8 cellular contexts compared by ENCODE assay signal in the genomic region with DNA sequence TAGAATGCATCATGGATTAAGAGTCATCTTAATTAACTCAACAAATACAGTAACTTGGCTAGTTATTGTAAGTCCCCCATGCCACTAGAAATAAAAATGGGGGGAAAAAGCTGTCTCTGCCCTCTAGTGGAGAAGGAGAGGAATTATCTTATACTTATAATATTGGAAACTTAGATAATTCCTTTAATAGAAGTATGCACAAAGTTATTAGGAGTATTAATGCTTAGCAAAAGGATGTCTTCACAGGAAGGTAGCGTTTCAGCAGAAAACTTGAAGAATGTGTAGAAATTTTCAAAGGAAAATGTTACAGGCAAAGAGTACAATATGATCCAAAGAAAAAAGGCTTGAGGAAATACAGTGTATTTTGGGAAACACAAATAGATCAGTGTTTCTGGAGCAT. TPM values are rescaled to one million over a fixed set of nuclear protein-coding genes. Genes with fewer than 3 reads are reported as not detected.
A peak's percentile ranks its signal among the peaks of the same experiment; 100 is the strongest.
DNase-seq lines count a peak whose midpoint lies in the region; ATAC-seq, FAIRE-seq and TF ChIP-seq lines count a peak whose summit lies in the region.

No MANE protein-coding gene starts in this region.

- no peak overlapping the region for H2BK5ac ChIP-seq in IMR-90 (ENCODE audit: low read depth, low read length, poor library complexity, severe bottlenecking)

- H3K9me1 ChIP-seq in IMR-90 (ENCODE audit: insufficient read depth, low read length): no peaks in the 10 kb centered on the region

- no peak for FAIRE-seq in D721Med (lab: Jason Lieb, UNC)

- no peak overlapping the region for H2BK120ac ChIP-seq in IMR-90 (ENCODE audit: low read depth, low read length)

- H3K79me1 ChIP-seq in IMR-90 (ENCODE audit: low read depth in 1 of 2, low read length in 2 of 2): no peaks in the 10 kb centered on the region

- no peak overlapping the region for H2BK15ac ChIP-seq in IMR-90 (ENCODE audit: low read depth, low read length)

- no peaks in the 10 kb centered on the region for H3K4me1 ChIP-seq in IMR-90 (ENCODE audit: control insufficient read depth, insufficient read depth, low read length)

- no peak overlapping the region for H2AFZ ChIP-seq in IMR-90 (replicated peaks; ENCODE audit: low read length, poor library complexity)

- in situ Hi-C loops in IMR-90 (cut with MboI; ENCODE audit: low sequenced_read_pairs): no loop called here

- no peak overlapping the region for H2BK20ac ChIP-seq in IMR-90 (ENCODE audit: low read depth, low read length)

- dilution Hi-C loops in IMR-90 (cut with HindIII; ENCODE audit: low sequenced_read_pairs, unreplicated experiment): no loop called here

- CTCF ChIA-PET in IMR-90 (lab: Yijun Ruan, JAX): interaction anchor here (0.7 to 1.9 kb wide), 4 partner anchors 9 to 121 kb away, joined by 3 to 9 read pairs (median 3); no protein-coding TSS in a partner anchor

- H3K9ac ChIP-seq in IMR-90 (ENCODE audit: low read depth, low read length): no peak overlapping the region

- peak; percentile 65 for TF ChIP-seq CTCF in D721Med (IDR thresholded peaks at IDR 0.05; ENCODE audit: insufficient read depth, missing control alignments)
- TF ChIP-seq CTCF in IMR-90 (conservative IDR thresholded peaks at IDR 0.05; ENCODE audit: low read depth, low read length): peak; percentile 58
- TF ChIP-seq CTCF in VCaP (conservative IDR thresholded peaks at IDR 0.05): peak; percentile 84
- TF ChIP-seq CTCF in kidney epithelial cell (IDR thresholded peaks at IDR 0.05; ENCODE audit: insufficient read depth, low read length, poor library complexity, severe bottlenecking): peak; percentile 56

- no peak overlapping the region for H4K91ac ChIP-seq in IMR-90 (ENCODE audit: insufficient read depth, low read depth, low read length)

- no peaks in the 10 kb centered on the region for H3K9me3 ChIP-seq in IMR-90 (ENCODE audit: control insufficient read depth, insufficient read depth, low read length)

- H4K8ac ChIP-seq in IMR-90 (ENCODE audit: low read depth in 2 of 2, low read length in 2 of 2): no peak overlapping the region

- no peak overlapping the region for H3K4me3 ChIP-seq in IMR-90 (ENCODE audit: insufficient read depth, low read depth, low read length)
- no peak overlapping the region for H3K4me3 ChIP-seq in kidney epithelial cell (ENCODE audit: low read depth, low read length)

- no TSS peak for BruUV-seq in IMR-90 (replicated peaks; lab: Mats Ljungman, UMichigan)

- H3K4ac ChIP-seq in IMR-90 (ENCODE audit: low read depth, low read length): no peak overlapping the region

- intact Hi-C loops in IMR-90 (cut with micrococcal nuclease): loop anchor here (2.0 kb wide), 1 partner anchor 67 kb away; no protein-coding TSS in a partner anchor

- POLR2A ChIA-PET in IMR-90 (lab: Charles Lee; ENCODE audit: unreplicated experiment): no interaction called here

- H3K27me3 ChIP-seq in IMR-90 (ENCODE audit: control insufficient read depth, insufficient read depth, low read length): no peaks in the 10 kb centered on the region; the same call in 1 of the 2 replicates
- no peaks in the 10 kb centered on the region for H3K27me3 ChIP-seq in kidney epithelial cell (ENCODE audit: control insufficient read depth, insufficient read depth, low read length)

- no peak overlapping the region for H2AK5ac ChIP-seq in IMR-90 (ENCODE audit: low read depth, low read length)

- no peak overlapping the region for H3K18ac ChIP-seq in IMR-90 (ENCODE audit: low read depth, low read length)

- H3K4me2 ChIP-seq in IMR-90 (ENCODE audit: low read depth, low read length): no peak overlapping the region

- DNase-seq in D721Med (ENCODE audit: insufficient read length, low spot score): no peak
- peak; percentile 12 for DNase-seq in IMR-90
- DNase-seq in kidney epithelial cell (ENCODE audit: low read depth): no peak
- DNase-seq in dedifferentiated amniotic fluid mesenchymal stem cell (ENCODE audit: extremely low spot score): no peak
- DNase-seq in stimulated activated CD4-positive, alpha-beta T cell treated with anti-CD3 and anti-CD28 coated beads, Interleukin-4, amount 100 ng/mL, for 1 hour: no peak
- DNase-seq in nucleus accumbens (lab: John Stamatoyannopoulos, UW): no peak

- no peak; the same call in 1 of the 2 replicates for ATAC-seq in IMR-90 (ENCODE audit: low read depth)
- no peak for ATAC-seq in HG02642 (IDR thresholded peaks at IDR 0.05; ENCODE audit: poor library complexity, unreplicated experiment)

- no peaks in the 10 kb centered on the region for H4K20me1 ChIP-seq in IMR-90 (ENCODE audit: insufficient read depth, low read length)

- 0% methylated on average over 1 of the region's 1 CpG; no CpG with 5 or more reads in 1 of the 2 experiments for WGBS in IMR-90 (ENCODE audit: extremely low coverage in 2 of 2, insufficient read length in 1 of 2), 2 experiments

- TF ChIP-seq RAD21 in IMR-90 (IDR thresholded peaks at IDR 0.05; ENCODE audit: low read length): peak; percentile 21; the same call in 1 of the 2 replicates

- H3K23ac ChIP-seq in IMR-90 (ENCODE audit: low read depth, low read length): no peak overlapping the region

- H2AK9ac ChIP-seq in IMR-90 (replicated peaks; ENCODE audit: low read depth, low read length, poor library complexity): no peak overlapping the region

- H4K5ac ChIP-seq in IMR-90 (ENCODE audit: low read depth, low read length): no peak overlapping the region

- H3K14ac ChIP-seq in IMR-90 (replicated peaks; ENCODE audit: low read depth, low read length): no peak overlapping the region

- no peak overlapping the region for H3K56ac ChIP-seq in IMR-90 (ENCODE audit: extremely low read depth, insufficient read depth, low read length)

- no peak overlapping the region for H3K27ac ChIP-seq in IMR-90 (ENCODE audit: insufficient read depth, low read length)
- no peak overlapping the region for H3K27ac ChIP-seq in VCaP

- no peaks in the 10 kb centered on the region for H3K36me3 ChIP-seq in IMR-90 (ENCODE audit: control insufficient read depth, insufficient read depth, low read length)
- H3K36me3 ChIP-seq in kidney epithelial cell (ENCODE audit: control insufficient read depth, insufficient read depth, low read length): no peaks in the 10 kb centered on the region

- TF ChIP-seq POLR2A in IMR-90 (IDR thresholded peaks at IDR 0.05; ENCODE audit: low read depth, low read length): no peak

TF ChIP-seq in IMR-90, 13 proteins besides CTCF, POLR2A, EP300 and RAD21:
- TF ChIP-seq SMC3 (IDR thresholded peaks at IDR 0.05; ENCODE audit: low read depth, low read length): peak; percentile 33; the same call in 1 of the 2 replicates
- no peak for TF ChIP-seq BHLHE40 (IDR thresholded peaks at IDR 0.05; ENCODE audit: low read depth, low read length)

RNA-seq across cellular contexts. Expression of a gene that starts 19.8 kb away (rescaled TPM):
- total RNA-seq in IMR-90 (2012; rRNA removed): not detected in 2 replicates
- not detected in 2 replicates for polyA plus RNA-seq in IMR-90 (2012; rRNA removed)
- polyA plus RNA-seq in IMR-90 (2012; cell fraction: cytosol; rRNA removed): not detected in 2 replicates
- polyA plus RNA-seq in IMR-90 (2012; cell fraction: nucleus; rRNA removed; ENCODE audit: low replicate concordance): not detected in 2 replicates
- total RNA-seq in kidney epithelial cell: not detected in 2 replicates

RNA-seq across cellular contexts. Expression of a gene that starts 35.2 kb away (rescaled TPM):
- not detected in 2 replicates for total RNA-seq in IMR-90 (2012; rRNA removed)
- 0.07 TPM in 1 of 2 replicates, not detected in the other for polyA plus RNA-seq in IMR-90 (2012; rRNA removed)
- 0.06 TPM in 1 of 2 replicates, not detected in the other for polyA plus RNA-seq in IMR-90 (2012; cell fraction: cytosol; rRNA removed)
- polyA plus RNA-seq in IMR-90 (2012; cell fraction: nucleus; rRNA removed; ENCODE audit: low replicate concordance): 0.16 and 0.32 TPM in 2 replicates
- total RNA-seq in kidney epithelial cell: not detected in 2 replicates

RNA-seq across cellular contexts. Expression of a gene that starts 37.6 kb away (rescaled TPM):
- total RNA-seq in IMR-90 (2012; rRNA removed) (0.83 and 0.90 TPM in 2 replicates), kidney epithelial cell (25.5 and 34.5 TPM in 2 replicates)
- polyA plus RNA-seq in IMR-90 (2012; rRNA removed): 3.8 and 4.6 TPM in 2 replicates
- 2.6 and 6.7 TPM in 2 replicates for polyA plus RNA-seq in IMR-90 (2012; cell fraction: cytosol; rRNA removed)
- 15.6 and 20.5 TPM in 2 replicates for polyA plus RNA-seq in IMR-90 (2012; cell fraction: nucleus; rRNA removed; ENCODE audit: low replicate concordance)

Comparison
In these comparisons a context has a peak if more than half of its experiments do, and no peak if none do; other contexts are left out.
1. RNA of a gene that starts 37.6 kb away (total RNA-seq): 25.5 to 34.5 TPM in kidney epithelial cell; 0.83 to 0.90 TPM in IMR-90; every median in the first group is over 10 times any median in the second.
2. Peak in every context shown above with its lines, with median percentiles within 50 percentile points of each other: CTCF ChIP-seq.